Comparison of ENCODE assay signal across 1 cellular context in genomic region chr6:3068329-3069223, GRCh38.
TF ChIP-seq lines count a peak whose summit lies in the region.

Gene RIPK1 (plus strand): TSS chr6:3068494. CDS start chr6:3076824, 8,330 bp downstream.

TF ChIP-seq in SK-N-SH, 30 proteins besides CTCF, POLR2A, EP300 and RAD21 (continued from another document):
- TF ChIP-seq REST (IDR thresholded peaks at IDR 0.05; ENCODE audit: low read depth, low read length): peak; percentile 61
